8 cellular contexts compared by ENCODE assay signal in the genomic region with DNA sequence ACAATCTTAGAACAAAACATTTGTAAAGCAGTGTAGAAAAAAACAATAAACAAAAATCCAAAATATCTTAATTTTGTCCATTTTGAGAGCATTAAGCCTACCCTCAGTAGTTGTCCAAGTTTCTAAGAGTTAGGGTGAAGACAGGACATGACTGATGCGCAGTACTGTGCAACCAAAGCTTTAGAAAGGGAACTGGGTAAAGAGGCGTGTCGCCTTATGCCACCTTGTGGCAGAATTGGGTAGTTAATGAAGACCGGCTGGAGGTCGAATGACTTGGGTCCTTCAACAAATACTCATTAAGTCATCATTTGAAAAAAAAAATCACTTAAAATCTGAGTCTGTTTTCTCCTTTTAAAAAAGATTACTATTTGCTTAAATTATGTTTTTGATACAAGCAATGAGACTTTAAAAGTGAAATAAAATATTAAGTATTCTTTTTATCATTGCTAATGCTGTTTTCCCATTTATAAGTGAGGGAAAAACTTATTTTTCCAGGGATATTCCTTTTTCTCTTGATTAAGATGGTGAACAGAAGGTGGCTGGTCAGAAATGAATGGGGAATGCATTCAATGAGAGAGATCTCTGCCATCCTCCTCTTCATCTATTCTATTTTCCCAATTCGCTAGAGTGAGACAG. TPM values are rescaled to one million over a fixed set of nuclear protein-coding genes. Genes with fewer than 3 reads are reported as not detected.
DNase-seq lines count a peak whose midpoint lies in the region; ATAC-seq and TF ChIP-seq lines count a peak whose summit lies in the region.

No MANE protein-coding gene starts in this region.

- H3K36me3 ChIP-seq in cardiac muscle cell, result peaks cover 1% of the 10 kb centered on the region

- ATAC-seq in HG02571 (IDR thresholded peaks at IDR 0.05; ENCODE audit: unreplicated experiment) (peak; percentile 39), SK-N-SH treated with all-trans-retinoic acid at 6 μM for 48 hours (peak; percentile 58)
- peak; percentile 12 to 25 for ATAC-seq in activated naive CD4-positive, alpha-beta T cell treated with anti-CD3 and anti-CD28 coated beads, Interleukin-2, amount 50 U/mL, for 72 hours

- no peaks in the 10 kb centered on the region for H3K9me3 ChIP-seq in cardiac muscle cell (ENCODE audit: low read depth)

- TF ChIP-seq CTCF in GM12874 (IDR thresholded peaks at IDR 0.05; ENCODE audit: insufficient read depth, low read depth, low read length) (peak; percentile 67), cardiac muscle cell (IDR thresholded peaks at IDR 0.05; ENCODE audit: low read depth, low read length) (peak; percentile 78), retinal pigment epithelial cell (conservative IDR thresholded peaks at IDR 0.05; ENCODE audit: low read depth, low read length) (peak; percentile 83)

- H3K27ac ChIP-seq in cardiac muscle cell, result no peak overlapping the region

- peaks cover 10% of the 10 kb centered on the region for H3K4me1 ChIP-seq in cardiac muscle cell (ENCODE audit: low read depth)

- H3K27me3 ChIP-seq in cardiac muscle cell, result no peaks in the 10 kb centered on the region

- DNase-seq in NCI-H1048 (lab: John Stamatoyannopoulos, UW) (peak; percentile 37), cardiac muscle cell (ENCODE audit: low read depth in 1 of 2, low spot score in 1 of 2) (peak; percentile 78 to 82), retinal pigment epithelial cell (ENCODE audit: low read depth) (no peak), NCI-H187 treated with DMSO at 0.1 percent for 48 hours (lab: John Stamatoyannopoulos, UW) (no peak)
- DNase-seq in activated naive CD4-positive, alpha-beta T cell treated with anti-CD3 and anti-CD28 coated beads, Interleukin-2, amount 50 U/mL, for 72 hours (ENCODE audit: low spot score in 2 of 2), result peak; percentile 70 to 71

- no peaks in the 10 kb centered on the region for H3K9me3 Mint-ChIP-seq in activated naive CD4-positive, alpha-beta T cell treated with anti-CD3 and anti-CD28 coated beads, Interleukin-2, amount 50 U/mL, for 72 hours

- peaks cover 5 to 6% of the 10 kb centered on the region in 2 donors for H3K36me3 Mint-ChIP-seq in activated naive CD4-positive, alpha-beta T cell treated with anti-CD3 and anti-CD28 coated beads, Interleukin-2, amount 50 U/mL, for 72 hours

- no peak overlapping the region for H3K27ac Mint-ChIP-seq in activated naive CD4-positive, alpha-beta T cell treated with anti-CD3 and anti-CD28 coated beads, Interleukin-2, amount 50 U/mL, for 72 hours

- H3K4me3 ChIP-seq in cardiac muscle cell (no peak overlapping the region), retinal pigment epithelial cell (ENCODE audit: low read length) (no peak overlapping the region)

TF ChIP-seq in SK-N-SH treated with all-trans-retinoic acid at 6 μM for 48 hours, 23 proteins besides CTCF, POLR2A, EP300 and RAD21 (continues in another document):
- no peak for TF ChIP-seq TCF4 (CRISPR knock-in tag; IDR thresholded peaks at IDR 0.05; ENCODE audit: borderline replicate concordance)
- no peak for TF ChIP-seq BACH2 (CRISPR knock-in tag; IDR thresholded peaks at IDR 0.05; ENCODE audit: borderline replicate concordance)
- no peak for TF ChIP-seq PPARA (CRISPR knock-in tag; IDR thresholded peaks at IDR 0.05; ENCODE audit: borderline replicate concordance)
- TF ChIP-seq RARB (CRISPR knock-in tag; IDR thresholded peaks at IDR 0.05), result no peak
- TF ChIP-seq ZC3H10 (CRISPR knock-in tag; IDR thresholded peaks at IDR 0.05), result no peak
- TF ChIP-seq GLIS3 (CRISPR knock-in tag; IDR thresholded peaks at IDR 0.05), result no peak
- no peak for TF ChIP-seq ZNF565 (CRISPR knock-in tag; conservative IDR thresholded peaks at IDR 0.05; ENCODE audit: low read depth)
- TF ChIP-seq, protein P1, sequence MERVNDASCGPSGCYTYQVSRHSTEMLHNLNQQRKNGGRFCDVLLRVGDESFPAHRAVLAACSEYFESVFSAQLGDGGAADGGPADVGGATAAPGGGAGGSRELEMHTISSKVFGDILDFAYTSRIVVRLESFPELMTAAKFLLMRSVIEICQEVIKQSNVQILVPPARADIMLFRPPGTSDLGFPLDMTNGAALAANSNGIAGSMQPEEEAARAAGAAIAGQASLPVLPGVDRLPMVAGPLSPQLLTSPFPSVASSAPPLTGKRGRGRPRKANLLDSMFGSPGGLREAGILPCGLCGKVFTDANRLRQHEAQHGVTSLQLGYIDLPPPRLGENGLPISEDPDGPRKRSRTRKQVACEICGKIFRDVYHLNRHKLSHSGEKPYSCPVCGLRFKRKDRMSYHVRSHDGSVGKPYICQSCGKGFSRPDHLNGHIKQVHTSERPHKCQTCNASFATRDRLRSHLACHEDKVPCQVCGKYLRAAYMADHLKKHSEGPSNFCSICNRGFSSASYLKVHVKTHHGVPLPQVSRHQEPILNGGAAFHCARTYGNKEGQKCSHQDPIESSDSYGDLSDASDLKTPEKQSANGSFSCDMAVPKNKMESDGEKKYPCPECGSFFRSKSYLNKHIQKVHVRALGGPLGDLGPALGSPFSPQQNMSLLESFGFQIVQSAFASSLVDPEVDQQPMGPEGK (CRISPR knock-in tag; IDR thresholded peaks at IDR 0.05; ENCODE audit: borderline replicate concordance), result no peak
- TF ChIP-seq, protein P2, sequence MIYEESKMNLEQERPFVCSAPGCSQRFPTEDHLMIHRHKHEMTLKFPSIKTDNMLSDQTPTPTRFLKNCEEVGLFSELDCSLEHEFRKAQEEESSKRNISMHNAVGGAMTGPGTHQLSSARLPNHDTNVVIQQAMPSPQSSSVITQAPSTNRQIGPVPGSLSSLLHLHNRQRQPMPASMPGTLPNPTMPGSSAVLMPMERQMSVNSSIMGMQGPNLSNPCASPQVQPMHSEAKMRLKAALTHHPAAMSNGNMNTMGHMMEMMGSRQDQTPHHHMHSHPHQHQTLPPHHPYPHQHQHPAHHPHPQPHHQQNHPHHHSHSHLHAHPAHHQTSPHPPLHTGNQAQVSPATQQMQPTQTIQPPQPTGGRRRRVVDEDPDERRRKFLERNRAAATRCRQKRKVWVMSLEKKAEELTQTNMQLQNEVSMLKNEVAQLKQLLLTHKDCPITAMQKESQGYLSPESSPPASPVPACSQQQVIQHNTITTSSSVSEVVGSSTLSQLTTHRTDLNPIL (CRISPR knock-in tag; IDR thresholded peaks at IDR 0.05; ENCODE audit: low read depth), result no peak
- no peak for TF ChIP-seq ISL1 (CRISPR knock-in tag; IDR thresholded peaks at IDR 0.05)
- TF ChIP-seq TOX (CRISPR knock-in tag; IDR thresholded peaks at IDR 0.05; ENCODE audit: borderline replicate concordance), result no peak
- TF ChIP-seq ESRRG (CRISPR knock-in tag; IDR thresholded peaks at IDR 0.05), result no peak
- TF ChIP-seq ZNF70 (CRISPR knock-in tag; IDR thresholded peaks at IDR 0.05), result no peak
- TF ChIP-seq, protein P3, sequence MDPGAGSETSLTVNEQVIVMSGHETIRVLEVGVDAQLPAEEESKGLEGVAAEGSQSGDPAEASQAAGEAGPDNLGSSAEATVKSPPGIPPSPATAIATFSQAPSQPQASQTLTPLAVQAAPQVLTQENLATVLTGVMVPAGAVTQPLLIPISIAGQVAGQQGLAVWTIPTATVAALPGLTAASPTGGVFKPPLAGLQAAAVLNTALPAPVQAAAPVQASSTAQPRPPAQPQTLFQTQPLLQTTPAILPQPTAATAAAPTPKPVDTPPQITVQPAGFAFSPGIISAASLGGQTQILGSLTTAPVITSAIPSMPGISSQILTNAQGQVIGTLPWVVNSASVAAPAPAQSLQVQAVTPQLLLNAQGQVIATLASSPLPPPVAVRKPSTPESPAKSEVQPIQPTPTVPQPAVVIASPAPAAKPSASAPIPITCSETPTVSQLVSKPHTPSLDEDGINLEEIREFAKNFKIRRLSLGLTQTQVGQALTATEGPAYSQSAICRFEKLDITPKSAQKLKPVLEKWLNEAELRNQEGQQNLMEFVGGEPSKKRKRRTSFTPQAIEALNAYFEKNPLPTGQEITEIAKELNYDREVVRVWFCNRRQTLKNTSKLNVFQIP (CRISPR knock-in tag; IDR thresholded peaks at IDR 0.05; ENCODE audit: borderline replicate concordance, low read depth), result no peak
- TF ChIP-seq, protein P4, sequence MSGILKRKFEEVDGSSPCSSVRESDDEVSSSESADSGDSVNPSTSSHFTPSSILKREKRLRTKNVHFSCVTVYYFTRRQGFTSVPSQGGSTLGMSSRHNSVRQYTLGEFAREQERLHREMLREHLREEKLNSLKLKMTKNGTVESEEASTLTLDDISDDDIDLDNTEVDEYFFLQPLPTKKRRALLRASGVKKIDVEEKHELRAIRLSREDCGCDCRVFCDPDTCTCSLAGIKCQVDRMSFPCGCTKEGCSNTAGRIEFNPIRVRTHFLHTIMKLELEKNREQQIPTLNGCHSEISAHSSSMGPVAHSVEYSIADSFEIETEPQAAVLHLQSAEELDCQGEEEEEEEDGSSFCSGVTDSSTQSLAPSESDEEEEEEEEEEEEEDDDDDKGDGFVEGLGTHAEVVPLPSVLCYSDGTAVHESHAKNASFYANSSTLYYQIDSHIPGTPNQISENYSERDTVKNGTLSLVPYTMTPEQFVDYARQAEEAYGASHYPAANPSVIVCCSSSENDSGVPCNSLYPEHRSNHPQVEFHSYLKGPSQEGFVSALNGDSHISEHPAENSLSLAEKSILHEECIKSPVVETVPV (CRISPR knock-in tag; IDR thresholded peaks at IDR 0.05), result no peak
- TF ChIP-seq, protein P5, sequence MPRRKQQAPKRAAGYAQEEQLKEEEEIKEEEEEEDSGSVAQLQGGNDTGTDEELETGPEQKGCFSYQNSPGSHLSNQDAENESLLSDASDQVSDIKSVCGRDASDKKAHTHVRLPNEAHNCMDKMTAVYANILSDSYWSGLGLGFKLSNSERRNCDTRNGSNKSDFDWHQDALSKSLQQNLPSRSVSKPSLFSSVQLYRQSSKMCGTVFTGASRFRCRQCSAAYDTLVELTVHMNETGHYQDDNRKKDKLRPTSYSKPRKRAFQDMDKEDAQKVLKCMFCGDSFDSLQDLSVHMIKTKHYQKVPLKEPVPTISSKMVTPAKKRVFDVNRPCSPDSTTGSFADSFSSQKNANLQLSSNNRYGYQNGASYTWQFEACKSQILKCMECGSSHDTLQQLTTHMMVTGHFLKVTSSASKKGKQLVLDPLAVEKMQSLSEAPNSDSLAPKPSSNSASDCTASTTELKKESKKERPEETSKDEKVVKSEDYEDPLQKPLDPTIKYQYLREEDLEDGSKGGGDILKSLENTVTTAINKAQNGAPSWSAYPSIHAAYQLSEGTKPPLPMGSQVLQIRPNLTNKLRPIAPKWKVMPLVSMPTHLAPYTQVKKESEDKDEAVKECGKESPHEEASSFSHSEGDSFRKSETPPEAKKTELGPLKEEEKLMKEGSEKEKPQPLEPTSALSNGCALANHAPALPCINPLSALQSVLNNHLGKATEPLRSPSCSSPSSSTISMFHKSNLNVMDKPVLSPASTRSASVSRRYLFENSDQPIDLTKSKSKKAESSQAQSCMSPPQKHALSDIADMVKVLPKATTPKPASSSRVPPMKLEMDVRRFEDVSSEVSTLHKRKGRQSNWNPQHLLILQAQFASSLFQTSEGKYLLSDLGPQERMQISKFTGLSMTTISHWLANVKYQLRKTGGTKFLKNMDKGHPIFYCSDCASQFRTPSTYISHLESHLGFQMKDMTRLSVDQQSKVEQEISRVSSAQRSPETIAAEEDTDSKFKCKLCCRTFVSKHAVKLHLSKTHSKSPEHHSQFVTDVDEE (CRISPR knock-in tag; IDR thresholded peaks at IDR 0.05), result no peak

RNA-seq across cellular contexts. Expression of a gene that starts 3.5 kb away (rescaled TPM):
- 10 to 100 TPM; 42.1 to 49.9 TPM for total RNA-seq in activated naive CD4-positive, alpha-beta T cell treated with anti-CD3 and anti-CD28 coated beads, Interleukin-2, amount 50 U/mL, for 72 hours
- 22.0 and 24.4 TPM in 2 replicates for total RNA-seq in cardiac muscle cell
- polyA plus RNA-seq in cardiac muscle cell, result 30.2 and 38.7 TPM in 2 replicates

Comparison
In these comparisons a context has a peak if more than half of its experiments do, and no peak if none do; other contexts are left out.
1. DNase-seq: peak in NCI-H1048 (single experiment), activated naive CD4-positive, alpha-beta T cell treated with anti-CD3 and anti-CD28 coated beads, Interleukin-2, amount 50 U/mL, for 72 hours (2 of 2) and cardiac muscle cell (2 of 2); none in retinal pigment epithelial cell (single experiment) and NCI-H187 treated with DMSO at 0.1 percent for 48 hours (single experiment).
2. Peak in every context shown above with its lines, with median percentiles within 50 percentile points of each other: CTCF ChIP-seq and ATAC-seq.